In the genomic region with DNA sequence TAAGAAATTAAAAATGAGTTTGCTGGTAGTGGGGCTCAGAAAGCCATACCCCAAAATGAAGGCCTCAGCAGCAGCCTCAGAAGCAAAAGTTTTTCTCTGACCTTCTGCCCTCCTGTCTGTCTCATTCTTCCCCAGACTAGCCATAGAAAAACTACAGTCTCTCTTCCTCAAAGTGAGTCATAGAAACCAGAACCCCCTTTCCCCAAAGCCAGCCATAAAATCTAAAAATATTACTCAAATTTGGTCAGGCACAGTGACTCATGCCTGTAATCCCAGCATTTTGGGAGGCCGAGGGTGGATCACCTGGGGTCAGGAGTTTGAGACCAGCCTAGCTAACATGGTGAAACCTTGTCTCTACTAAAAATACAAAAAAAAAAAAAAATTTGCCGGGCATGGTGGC, we compare ENCODE assay signal across 1 cellular context.
TF ChIP-seq lines count a peak whose summit lies in the region.
"Not testable (repeated sequence)": the region's sequence is repeated elsewhere in the genome, so short reads cannot be mapped to it uniquely, and the experiment has no call there.

No MANE protein-coding gene starts in this region.

TF ChIP-seq in K562, 482 proteins besides CTCF, POLR2A, EP300 and RAD21 (continued from another document):
- TF ChIP-seq ATF3 (IDR thresholded peaks at IDR 0.05), result peak; percentile 77
- not testable (repeated sequence) for TF ChIP-seq ATF3 (CRISPR knock-in tag; conservative IDR thresholded peaks at IDR 0.05); JUND (tag; IDR thresholded peaks at IDR 0.05; ENCODE audit: borderline replicate concordance, low read depth, low read length); JUN (CRISPR knock-in tag; IDR thresholded peaks at IDR 0.05; ENCODE audit: borderline replicate concordance)
- peak; percentile 49 for TF ChIP-seq DPF2 (IDR thresholded peaks at IDR 0.05)
- peak; percentile 33; the same call in 1 of the 2 replicates for TF ChIP-seq EHMT2 (IDR thresholded peaks at IDR 0.05)
- peak; percentile 81 for TF ChIP-seq FOSL1 (tag; conservative IDR thresholded peaks at IDR 0.05)
- TF ChIP-seq ARID1B (IDR thresholded peaks at IDR 0.05), result peak; percentile 45
- TF ChIP-seq JUND (IDR thresholded peaks at IDR 0.05; ENCODE audit: borderline replicate concordance, low read depth, low read length), result peak; percentile 74; the same call in 1 of the 2 replicates
- peak; percentile 60; the same call in 1 of the 2 replicates for TF ChIP-seq SMARCE1 (IDR thresholded peaks at IDR 0.05)
- peak; percentile 57; the same call in 1 of the 2 replicates for TF ChIP-seq SMARCA4 (IDR thresholded peaks at IDR 0.05)
- TF ChIP-seq JUN (IDR thresholded peaks at IDR 0.05; ENCODE audit: borderline replicate concordance, low read depth, low read length), result peak; percentile 42; the same call in 1 of the 2 replicates
- TF ChIP-seq ZFX (CRISPR knock-in tag; IDR thresholded peaks at IDR 0.05), result peak; percentile 54; the same call in 1 of the 2 replicates
